In genomic region chr6:151617539-151617938, GRCh38 we compare ENCODE assay signal across 19 cellular contexts.
"Had no signal": no experiment of that assay in that cellular context is flagged by ENCODE, and none has a peak within 500 bp of the region (broad histone marks: within the 10 kb centered on the region; RNA-seq: fewer than 3 reads in every experiment).

No MANE protein-coding gene starts in this region.

- DNase-seq: activated CD4-positive, alpha-beta T cell treated with anti-CD3 and anti-CD28 coated beads, Interleukin-2, amount 10 ng/mL, durations not matched to agents 7 days and 5 days; activated CD8-positive, alpha-beta T cell treated with anti-CD3 and anti-CD28 coated beads, Interleukin-2, amount 10 ng/mL, durations not matched to agents 7 days and 5 days; activated naive CD4-positive, alpha-beta T cell treated with anti-CD3 and anti-CD28 coated beads for 36 hours; activated T-cell treated with anti-CD3 and anti-CD28 coated beads, Interleukin-2, amount 50 U/mL, for 4 hours; effector CD8-positive, alpha-beta T cell; esophagus squamous epithelium; hypothalamus; islet precursor cell; left lung; nephron progenitor cell; nucleus accumbens; stimulated activated CD4-positive, alpha-beta T cell treated with anti-CD3 and anti-CD28 coated beads, Interleukin-15, amount 100 ng/mL, for 24 hours; stimulated activated CD4-positive, alpha-beta T cell treated with anti-CD3 and anti-CD28 coated beads, Interleukin-2, amount 100 ng/mL, for 48 hours; transverse colon had no signal

- H3K36me3 ChIP-seq: esophagus squamous epithelium, left lung, suprapubic skin, transverse colon, vagina had no signal

- H3K4me3 ChIP-seq: coronary artery, esophagus squamous epithelium, left lung, skin epidermis, suprapubic skin, transverse colon, vagina had no signal

- H3K4me1 ChIP-seq: esophagus squamous epithelium, left lung, suprapubic skin, transverse colon, vagina had no signal

- H3K27ac ChIP-seq: coronary artery, esophagus squamous epithelium, left lung, skin epidermis, suprapubic skin, transverse colon had no signal

- H3K9me3 ChIP-seq: esophagus squamous epithelium, suprapubic skin, transverse colon, vagina had no signal

- ATAC-seq: activated CD4-positive, CD25-positive, alpha-beta regulatory T cell treated with anti-CD3 and anti-CD28 coated beads, Interleukin-2, amount 50 U/mL, for 24 hours; activated CD8-positive, alpha-beta T cell treated with anti-CD3 and anti-CD28 coated beads, Interleukin-2, amount 10 ng/mL, durations not matched to agents 7 days and 5 days; activated T-cell treated with anti-CD3 and anti-CD28 coated beads, Interleukin-2, amount 50 U/mL, for 4 hours; left lung had no signal

- H3K27me3 ChIP-seq: esophagus squamous epithelium, left lung, suprapubic skin, transverse colon, vagina had no signal
